Comparison of ENCODE assay signal across 20 cellular contexts in genomic region chr5:73328665-73329064, GRCh38.
DNase-seq lines count a peak whose midpoint lies in the region; ATAC-seq, FAIRE-seq and TF ChIP-seq lines count a peak whose summit lies in the region.
"Had no signal": no experiment of that assay in that cellular context is flagged by ENCODE, and none has a peak within 500 bp of the region (broad histone marks: within the 10 kb centered on the region; RNA-seq: fewer than 3 reads in every experiment).

No MANE protein-coding gene starts in this region.

- H3K23ac ChIP-seq in IMR-90 (ENCODE audit: low read depth, low read length): no peak overlapping the region

- ATAC-seq in IMR-90 (ENCODE audit: low read depth): no peak
- peak; percentile 56 for ATAC-seq in upper lobe of right lung
- ATAC-seq in GM19324 (IDR thresholded peaks at IDR 0.05; ENCODE audit: low FRiP score, unreplicated experiment): no peak
- ATAC-seq: HepG2, T-helper 17 cell had no signal

- no peak overlapping the region for H3K56ac ChIP-seq in IMR-90 (ENCODE audit: extremely low read depth, insufficient read depth, low read length)

- TF ChIP-seq RAD21 in IMR-90 (IDR thresholded peaks at IDR 0.05; ENCODE audit: low read length): no peak

- H2AFZ ChIP-seq in IMR-90 (replicated peaks; ENCODE audit: low read length, poor library complexity): no peak overlapping the region
- no peak overlapping the region for H2AFZ ChIP-seq in astrocyte (ENCODE audit: low read depth, low read length)
- no peak overlapping the region for H2AFZ ChIP-seq in hepatocyte

- no peak overlapping the region for H3K4me2 ChIP-seq in IMR-90 (ENCODE audit: low read depth, low read length)
- H3K4me2 ChIP-seq in astrocyte (ENCODE audit: low read length): no peak overlapping the region
- no peak overlapping the region for H3K4me2 ChIP-seq in hepatocyte

- CTCF ChIA-PET in IMR-90 (lab: Yijun Ruan, JAX): no interaction called here

- no peaks in the 10 kb centered on the region for H3K27me3 ChIP-seq in IMR-90 (ENCODE audit: control insufficient read depth, insufficient read depth, low read length)
- no peaks in the 10 kb centered on the region for H3K27me3 ChIP-seq in astrocyte (ENCODE audit: insufficient read depth, low read length)
- H3K27me3 ChIP-seq in upper lobe of right lung: peaks cover 15% of the 10 kb centered on the region
- H3K27me3 ChIP-seq in hepatocyte: peaks cover 2% of the 10 kb centered on the region

- H3K27ac ChIP-seq in IMR-90 (ENCODE audit: insufficient read depth, low read length): no peak overlapping the region
- no peak overlapping the region for H3K27ac ChIP-seq in astrocyte (ENCODE audit: low read depth, low read length)
- H3K27ac ChIP-seq in upper lobe of right lung: no peak overlapping the region
- H3K27ac ChIP-seq in hepatocyte: no peak overlapping the region

- H3K4me1 Mint-ChIP-seq in astrocyte (ENCODE audit: low read depth, unreplicated experiment): peaks cover 6% of the 10 kb centered on the region
- H3K4me1 Mint-ChIP-seq: CD8-positive, alpha-beta memory T cell; T-helper 17 cell had no signal

- FAIRE-seq in astrocyte (lab: Jason Lieb, UNC): peak; percentile 72
- FAIRE-seq: D721Med, H1, HepG2 had no signal

- H3K27me3 Mint-ChIP-seq in astrocyte (ENCODE audit: low read depth, unreplicated experiment): peaks cover 5% of the 10 kb centered on the region

- H3K79me1 ChIP-seq in IMR-90 (ENCODE audit: low read depth in 1 of 2, low read length in 2 of 2): no peaks in the 10 kb centered on the region

- H3K4me1 ChIP-seq in IMR-90 (ENCODE audit: control insufficient read depth, insufficient read depth, low read length): peaks cover 3% of the 10 kb centered on the region; the same call in 1 of the 2 replicates
- H3K4me1 ChIP-seq in astrocyte (ENCODE audit: insufficient read depth, low read length): peaks cover 8% of the 10 kb centered on the region
- H3K4me1 ChIP-seq in upper lobe of right lung: no peaks in the 10 kb centered on the region
- no peaks in the 10 kb centered on the region for H3K4me1 ChIP-seq in hepatocyte (ENCODE audit: insufficient read depth)
- H3K4me1 ChIP-seq: BE2C had no signal

- peak overlapping the region in 1 of 2 experiments; percentile 13; a peak in 1 of 4 replicates for H4K8ac ChIP-seq in IMR-90 (ENCODE audit: low read depth in 2 of 2, low read length in 2 of 2)

- no peaks in the 10 kb centered on the region; the same call in 1 of the 2 replicates for H3K9me1 ChIP-seq in IMR-90 (ENCODE audit: insufficient read depth, low read length)

- H2BK15ac ChIP-seq in IMR-90 (ENCODE audit: low read depth, low read length): peak overlapping the region; percentile 19; the same call in 2 of the 3 replicates

- H4K20me1 ChIP-seq in IMR-90 (ENCODE audit: insufficient read depth, low read length) (no peaks in the 10 kb centered on the region), astrocyte (ENCODE audit: insufficient read depth, low read length) (no peaks in the 10 kb centered on the region), hepatocyte (ENCODE audit: insufficient read depth, poor library complexity, severe bottlenecking) (no peaks in the 10 kb centered on the region)

- H3K36me3 ChIP-seq in IMR-90 (ENCODE audit: control insufficient read depth, insufficient read depth, low read length) (no peaks in the 10 kb centered on the region), astrocyte (ENCODE audit: insufficient read depth, low read length) (no peaks in the 10 kb centered on the region), upper lobe of right lung (no peaks in the 10 kb centered on the region), hepatocyte (replicated peaks; ENCODE audit: insufficient read depth, low read depth) (no peaks in the 10 kb centered on the region)
- H3K36me3 ChIP-seq: BE2C had no signal

- no TSS peak for BruUV-seq in IMR-90 (replicated peaks; lab: Mats Ljungman, UMichigan)

- POLR2A ChIA-PET in IMR-90 (lab: Charles Lee; ENCODE audit: unreplicated experiment): no interaction called here

- H3K79me2 ChIP-seq in astrocyte (ENCODE audit: insufficient read depth, low read length) (no peaks in the 10 kb centered on the region), hepatocyte (no peaks in the 10 kb centered on the region)

- dilution Hi-C loops in IMR-90 (cut with HindIII; ENCODE audit: low sequenced_read_pairs, unreplicated experiment): no loop called here

- H3K9me3 ChIP-seq in IMR-90 (ENCODE audit: control insufficient read depth, insufficient read depth, low read length): peaks cover 9% of the 10 kb centered on the region
- H3K9me3 ChIP-seq in astrocyte (ENCODE audit: insufficient read depth, low read depth, low read length): peaks cover 3% of the 10 kb centered on the region
- H3K9me3 ChIP-seq in upper lobe of right lung: peaks cover 13% of the 10 kb centered on the region
- H3K9me3 ChIP-seq in hepatocyte (ENCODE audit: low read depth): peaks cover 8% of the 10 kb centered on the region
- H3K9me3 ChIP-seq: BE2C had no signal

- peak overlapping the region; percentile 4; the same call in 1 of the 2 replicates for H2BK120ac ChIP-seq in IMR-90 (ENCODE audit: low read depth, low read length)

- H2BK5ac ChIP-seq in IMR-90 (ENCODE audit: low read depth, low read length, poor library complexity, severe bottlenecking): no peak overlapping the region

- peaks cover 2% of the 10 kb centered on the region for H3K36me3 Mint-ChIP-seq in astrocyte (ENCODE audit: low read depth, unreplicated experiment)

- H3K4ac ChIP-seq in IMR-90 (ENCODE audit: low read depth, low read length): no peak overlapping the region

- H4K5ac ChIP-seq in IMR-90 (ENCODE audit: low read depth, low read length): no peak overlapping the region

- peaks cover 8% of the 10 kb centered on the region for H3K9me3 Mint-ChIP-seq in astrocyte (ENCODE audit: unreplicated experiment)

- no peaks in the 10 kb centered on the region for H3K9me2 ChIP-seq in hepatocyte (replicated peaks; ENCODE audit: insufficient read depth)

- H3K4me3 ChIP-seq in IMR-90 (ENCODE audit: insufficient read depth, low read depth, low read length) (no peak overlapping the region), astrocyte (ENCODE audit: insufficient read depth, low read depth, low read length) (no peak overlapping the region), upper lobe of right lung (no peak overlapping the region), hepatocyte (no peak overlapping the region)

- DNase-seq in IMR-90 (no peak), NOMO-1 treated with dmso at 0.1 percent for 144 hours (lab: John Stamatoyannopoulos, UW; ENCODE audit: unreplicated experiment) (peak; percentile 50), astrocyte (ENCODE audit: low read depth) (no peak), upper lobe of right lung (no peak), hepatocyte (ENCODE audit: low spot score) (no peak)
- no peak for DNase-seq in stimulated activated CD4-positive, alpha-beta T cell treated with anti-CD3 and anti-CD28 coated beads, Interleukin-15, amount 100 ng/mL, for 24 hours
- DNase-seq: BE2C; CD8-positive, alpha-beta memory T cell; DMS79; MM.1S; NCI-H1417; NCI-H1930; NCI-H69; NK-92 treated with Interleukin-12 subunit alpha and Interleukin-12 subunit beta, amount 100 ng/mL, for 24 hours; SHP77; T-helper 17 cell had no signal

- no peak for TF ChIP-seq CTCF in IMR-90 (conservative IDR thresholded peaks at IDR 0.05; ENCODE audit: low read depth, low read length)
- no peak for TF ChIP-seq CTCF in astrocyte (IDR thresholded peaks at IDR 0.05; ENCODE audit: insufficient read depth, low read depth, low read length)
- no peak for TF ChIP-seq CTCF in upper lobe of right lung (IDR thresholded peaks at IDR 0.05)
- no peak for TF ChIP-seq CTCF in hepatocyte (IDR thresholded peaks at IDR 0.05; ENCODE audit: poor library complexity)

- no peak overlapping the region for H3K4me3 Mint-ChIP-seq in astrocyte (ENCODE audit: unreplicated experiment)
- H3K4me3 Mint-ChIP-seq: CD8-positive, alpha-beta memory T cell; T-helper 17 cell had no signal

- H3K27ac Mint-ChIP-seq in astrocyte (ENCODE audit: unreplicated experiment): no peak overlapping the region
- H3K27ac Mint-ChIP-seq: T-helper 17 cell had no signal

- in situ Hi-C loops in IMR-90 (cut with MboI; ENCODE audit: low sequenced_read_pairs): no loop called here

- no peak for TF ChIP-seq POLR2A in IMR-90 (IDR thresholded peaks at IDR 0.05; ENCODE audit: low read depth, low read length)

- H2AK9ac ChIP-seq in IMR-90 (replicated peaks; ENCODE audit: low read depth, low read length, poor library complexity): no peak overlapping the region

- peak overlapping the region; percentile 59; the same call in 1 of the 2 replicates for H2BK20ac ChIP-seq in IMR-90 (ENCODE audit: low read depth, low read length)

- H3K14ac ChIP-seq in IMR-90 (replicated peaks; ENCODE audit: low read depth, low read length): no peak overlapping the region

- intact Hi-C loops in IMR-90 (cut with micrococcal nuclease): no loop called here
- intact Hi-C loops in upper lobe of right lung (cut with DNase I): no loop called here

- peak overlapping the region; percentile 35; the same call in 1 of the 2 replicates for H2AK5ac ChIP-seq in IMR-90 (ENCODE audit: low read depth, low read length)

- WGBS in IMR-90 (ENCODE audit: extremely low coverage in 2 of 2, insufficient read length in 1 of 2), 2 experiments: no CpG with 5 or more reads among the region's 1 CpG
- WGBS in hepatocyte (ENCODE audit: low lambda C conversion rate, missing lambda C conversion rate): 91% methylated on average over 1 of the region's 1 CpG

- H4K91ac ChIP-seq in IMR-90 (ENCODE audit: insufficient read depth, low read depth, low read length): no peak overlapping the region

- no peak overlapping the region for H3K18ac ChIP-seq in IMR-90 (ENCODE audit: low read depth, low read length)

- H3K9ac ChIP-seq in IMR-90 (ENCODE audit: low read depth, low read length) (no peak overlapping the region), astrocyte (ENCODE audit: low read length) (no peak overlapping the region)

TF ChIP-seq in IMR-90, 13 proteins besides CTCF, POLR2A, EP300 and RAD21:
- TF ChIP-seq ELK1 (IDR thresholded peaks at IDR 0.05; ENCODE audit: borderline replicate concordance, low read depth, low read length) (no peak), RCOR1 (IDR thresholded peaks at IDR 0.05; ENCODE audit: insufficient replicate concordance, low read length) (no peak), FOS (IDR thresholded peaks at IDR 0.05; ENCODE audit: low read depth, low read length) (no peak), MAZ (IDR thresholded peaks at IDR 0.05; ENCODE audit: borderline replicate concordance, low read depth, low read length) (no peak), RFX5 (IDR thresholded peaks at IDR 0.05; ENCODE audit: low read depth, low read length) (no peak), CEBPB (IDR thresholded peaks at IDR 0.05; ENCODE audit: low read depth, low read length) (no peak)
